10 cellular contexts compared by ENCODE assay signal in the genomic region with DNA sequence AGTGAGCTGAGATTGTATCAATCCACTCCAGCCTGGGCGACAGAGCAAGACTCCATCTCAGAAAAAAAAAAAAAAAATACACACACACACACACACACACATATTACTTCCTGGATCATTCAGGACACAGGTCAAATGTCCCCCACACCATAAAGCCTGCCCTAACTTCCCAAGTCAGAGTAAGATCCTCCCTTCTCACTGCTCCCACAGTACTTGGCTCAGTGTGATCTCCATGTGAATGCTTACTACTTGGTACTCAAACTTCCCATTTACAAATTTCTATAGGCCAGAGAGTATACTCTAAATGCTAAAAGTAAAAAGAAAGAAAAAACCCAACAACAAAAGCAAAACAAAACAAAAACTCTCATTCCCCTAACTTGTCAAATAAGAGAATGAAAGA.
"Had no signal": no experiment of that assay in that cellular context is flagged by ENCODE, and none has a peak within 500 bp of the region (broad histone marks: within the 10 kb centered on the region; RNA-seq: fewer than 3 reads in every experiment).

No MANE protein-coding gene starts in this region.

- H3K9me3 Mint-ChIP-seq: HFFc6 had no signal

- H3K27ac ChIP-seq: GM23248, HL-60 had no signal

- H2AFZ ChIP-seq: GM23248 had no signal

- H3K27me3 Mint-ChIP-seq: IgD-negative memory B cell had no signal

- H3K27ac Mint-ChIP-seq: HFFc6, IgD-negative memory B cell had no signal

- H3K4me3 Mint-ChIP-seq: HFFc6, IgD-negative memory B cell had no signal

- H3K36me3 Mint-ChIP-seq: IgD-negative memory B cell had no signal

- H3K4me3 ChIP-seq: GM23248, HAP-1 had no signal

- ATAC-seq: HCT116, HepG2 had no signal

- FAIRE-seq: H1, HepG2 had no signal

- H3K36me3 ChIP-seq: HAP-1 had no signal

- DNase-seq: GM23248, H7, HFFc6, KBM-7 had no signal

- H3K4me1 Mint-ChIP-seq: IgD-negative memory B cell had no signal

- H3K4me1 ChIP-seq: HAP-1 had no signal
